In genomic region chr11:72814139-72814830, GRCh38 we compare ENCODE assay signal across 8 cellular contexts. TPM values are rescaled to one million over a fixed set of nuclear protein-coding genes. Genes with fewer than 3 reads are reported as not detected.
DNase-seq lines count a peak whose midpoint lies in the region; ATAC-seq lines count a peak whose summit lies in the region.

Gene ATG16L2 (plus strand): TSS chr11:72814411. CDS start chr11:72814446, 35 bp downstream.

- ATAC-seq in GM18868 (IDR thresholded peaks at IDR 0.05; ENCODE audit: unreplicated experiment) (peak; percentile 58), HG03103 (IDR thresholded peaks at IDR 0.05; ENCODE audit: low read depth, unreplicated experiment) (peak; percentile 43)

- peak; percentile 97 for DNase-seq in AG08396 (ENCODE audit: low spot score)
- DNase-seq in NCI-H345 (lab: John Stamatoyannopoulos, UW): peak; percentile 87
- DNase-seq in activated CD4-positive, alpha-beta T cell treated with anti-CD3 and anti-CD28 coated beads for 1 hour: peak; percentile 85
- DNase-seq in cerebellum (ENCODE audit: low spot score): peak; percentile 94
- peak; percentile 89 for DNase-seq in kidney tubule cell (ENCODE audit: low spot score)
- DNase-seq in stimulated activated CD4-positive, alpha-beta T cell treated with anti-CD3 and anti-CD28 coated beads, Interleukin-1b, Interleukin-23, amount 100 ng/mL, for 24 hours (ENCODE audit: low read depth in 4 of 4, low spot score in 1 of 4): peak; percentile 73 to 86 (median 81)

RNA-seq across cellular contexts. Expression of gene ATG16L2, which starts in this region (rescaled TPM):
- total RNA-seq in cerebellum: 5.7 TPM

Comparison
In these comparisons a context has a peak if more than half of its experiments do, and no peak if none do; other contexts are left out.
1. Peak in every context shown above with its lines: DNase-seq and ATAC-seq.